In the genomic region with DNA sequence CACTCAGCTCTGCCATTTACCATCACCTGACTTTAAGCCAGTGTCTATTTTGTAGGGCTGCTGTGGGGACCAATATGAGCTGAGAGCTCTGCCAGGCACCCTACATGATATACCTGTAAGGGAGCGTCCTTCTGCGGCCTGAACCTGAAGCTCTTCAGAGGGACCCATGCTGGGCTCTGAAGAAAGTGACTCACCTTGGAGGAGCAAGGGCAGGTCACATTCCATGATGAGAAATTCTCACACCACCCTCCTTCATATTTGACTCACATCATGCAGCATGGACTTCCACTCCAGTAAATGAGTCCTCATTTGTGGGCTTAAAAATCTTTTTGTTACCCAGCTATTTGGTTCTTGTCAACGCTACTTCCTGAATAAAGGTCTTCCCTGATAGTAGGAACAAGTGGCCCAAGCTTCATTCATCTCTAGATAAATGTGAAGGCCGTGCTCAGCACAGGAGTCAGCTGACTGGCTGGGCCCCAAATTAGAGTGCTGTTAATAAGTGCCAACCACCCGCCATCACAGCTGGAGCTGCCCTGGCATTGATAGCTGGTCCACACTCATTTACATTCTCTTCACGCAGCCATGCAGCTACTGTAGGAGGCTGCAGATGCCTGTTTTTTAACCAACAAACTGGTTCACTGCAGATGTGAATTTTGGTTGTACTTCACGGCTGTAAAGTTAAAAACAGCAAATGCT, we compare ENCODE assay signal across 9 cellular contexts.
A peak's percentile ranks its signal among the peaks of the same experiment; 100 is the strongest.
DNase-seq lines count a peak whose midpoint lies in the region; ATAC-seq and TF ChIP-seq lines count a peak whose summit lies in the region.
"Had no signal": no experiment of that assay in that cellular context is flagged by ENCODE, and none has a peak within 500 bp of the region (broad histone marks: within the 10 kb centered on the region; RNA-seq: fewer than 3 reads in every experiment).

No MANE protein-coding gene starts in this region.

- BruUV-seq in PC-3 (replicated peaks; lab: Mats Ljungman, UMichigan): no TSS peak

- no peaks in the 10 kb centered on the region for H3F3A ChIP-seq in PC-3 (ENCODE audit: low read length, unreplicated experiment)

- DNase-seq in PC-3 (peak; percentile 52), glomerular visceral epithelial cell (ENCODE audit: extremely low spot score) (peak; percentile 65), BE2C (no peak), NCI-H345 (lab: John Stamatoyannopoulos, UW) (no peak)
- DNase-seq in activated CD8-positive, alpha-beta memory T cell treated with anti-CD3 and anti-CD28 coated beads, Interleukin-2, amount 50 U/mL, for 4 hours: no peak
- DNase-seq: SHP77 treated with DMSO at 0.1 percent for 48 hours had no signal

- no peaks in the 10 kb centered on the region for H3K27me3 ChIP-seq in PC-3 (ENCODE audit: low read length)
- no peaks in the 10 kb centered on the region for H3K27me3 ChIP-seq in parathyroid adenoma (ENCODE audit: control insufficient read depth, insufficient read depth, low read length)
- no peaks in the 10 kb centered on the region for H3K27me3 ChIP-seq in BE2C

- H3K27ac ChIP-seq in PC-3 (ENCODE audit: low read length) (peak overlapping the region; percentile 9; the same call in 1 of the 2 replicates), parathyroid adenoma (peak overlapping the region; percentile 78)

- no peaks in the 10 kb centered on the region for H3K9me2 ChIP-seq in PC-3 (replicated peaks; ENCODE audit: low read length)

- H3K36me3 ChIP-seq in PC-3 (ENCODE audit: low read depth, low read length): peaks cover 26% of the 10 kb centered on the region; the same call in 1 of the 2 replicates
- H3K36me3 ChIP-seq in parathyroid adenoma (ENCODE audit: control insufficient read depth, insufficient read depth, low read length): no peaks in the 10 kb centered on the region
- H3K36me3 ChIP-seq in BE2C: peaks cover 30% of the 10 kb centered on the region

- H3K79me2 ChIP-seq in PC-3 (ENCODE audit: low read length) (no peaks in the 10 kb centered on the region), parathyroid adenoma (no peaks in the 10 kb centered on the region)

- H3K9me3 ChIP-seq in PC-3 (ENCODE audit: low read length) (no peaks in the 10 kb centered on the region), parathyroid adenoma (ENCODE audit: control insufficient read depth, low read length) (no peaks in the 10 kb centered on the region), BE2C (no peaks in the 10 kb centered on the region)

- H3K4me1 ChIP-seq in PC-3 (ENCODE audit: insufficient read depth, low read length) (peaks cover 17% of the 10 kb centered on the region), parathyroid adenoma (peaks cover 34% of the 10 kb centered on the region), BE2C (peaks cover 9% of the 10 kb centered on the region)

- no peak overlapping the region for H3K4me3 ChIP-seq in PC-3 (ENCODE audit: low read length)
- no peak overlapping the region for H3K4me3 ChIP-seq in parathyroid adenoma (ENCODE audit: low read depth, low read length)
- H3K4me3 ChIP-seq in BE2C (ENCODE audit: low read depth, low read length): no peak overlapping the region

- CTCF ChIA-PET in PC-3 (lab: Charles Lee): interaction anchor here (0.6 to 1.2 kb wide), 3 partner anchors 10 to 337 kb away, joined by 3 to 11 read pairs (median 4); no protein-coding TSS in a partner anchor

- H3K4me2 ChIP-seq in PC-3 (ENCODE audit: low read length): no peak overlapping the region
- H3K4me2 ChIP-seq in parathyroid adenoma (ENCODE audit: low read length): no peak overlapping the region

- no peaks in the 10 kb centered on the region for H4K20me1 ChIP-seq in PC-3 (ENCODE audit: low read length)

- no peak overlapping the region for H3K9ac ChIP-seq in PC-3 (ENCODE audit: low read length)
- no peak overlapping the region for H3K9ac ChIP-seq in parathyroid adenoma

- ATAC-seq in GM19463 (IDR thresholded peaks at IDR 0.05; ENCODE audit: unreplicated experiment) (peak; percentile 26), PC-3 (peak; percentile 70), HG03025 (IDR thresholded peaks at IDR 0.05; ENCODE audit: low FRiP score, unreplicated experiment) (no peak)

- intact Hi-C loops in PC-3 (cut with micrococcal nuclease): no loop called here

- H2AFZ ChIP-seq in PC-3 (ENCODE audit: low read length) (no peak overlapping the region), parathyroid adenoma (no peak overlapping the region)

- no peak for TF ChIP-seq CTCF in PC-3 (conservative IDR thresholded peaks at IDR 0.05; ENCODE audit: low read depth, low read length)
- TF ChIP-seq CTCF in parathyroid adenoma (IDR thresholded peaks at IDR 0.05): no peak
- TF ChIP-seq CTCF in BE2C (IDR thresholded peaks at IDR 0.05; ENCODE audit: low read depth, low read length): no peak

- POLR2A ChIA-PET in PC-3 (lab: Charles Lee; ENCODE audit: unreplicated experiment): interaction anchor here (0.6 kb wide), 1 partner anchor 208 kb away, joined by 3 read pairs; no protein-coding TSS in a partner anchor

Comparison
In these comparisons a context has a peak if more than half of its experiments do, and no peak if none do; other contexts are left out.
1. DNase-seq: peak in PC-3 (single experiment) and glomerular visceral epithelial cell (single experiment); none in BE2C (single experiment), activated CD8-positive, alpha-beta memory T cell treated with anti-CD3 and anti-CD28 coated beads, Interleukin-2, amount 50 U/mL, for 4 hours (single experiment) and NCI-H345 (single experiment).